29 cellular contexts compared by ENCODE assay signal in the genomic region with DNA sequence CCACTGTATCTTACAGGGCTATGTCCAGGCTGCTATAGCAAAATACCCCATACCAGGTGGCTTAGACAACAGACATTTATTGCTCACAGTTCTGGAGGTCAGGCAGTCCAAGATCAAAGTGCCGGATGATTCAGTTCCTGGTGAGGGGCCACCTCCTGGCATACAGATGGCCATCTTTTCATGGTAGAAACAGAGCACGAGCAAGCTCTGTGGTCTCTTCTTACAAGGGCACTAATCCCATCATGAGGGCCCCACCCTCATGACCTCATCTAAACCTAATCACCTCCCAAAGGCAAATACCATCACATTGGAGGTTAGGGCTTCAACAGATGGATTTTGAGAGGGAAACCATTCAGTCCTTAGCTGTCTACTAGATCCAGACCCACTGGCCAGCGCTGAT.
"Had no signal": no experiment of that assay in that cellular context is flagged by ENCODE, and none has a peak within 500 bp of the region (broad histone marks: within the 10 kb centered on the region; RNA-seq: fewer than 3 reads in every experiment).

No MANE protein-coding gene starts in this region.

- H3K4me3 ChIP-seq: adrenal gland, body of pancreas, esophagus muscularis mucosa, gastrocnemius medialis, heart left ventricle had no signal

- ATAC-seq: activated CD4-positive, alpha-beta T cell treated with anti-CD3 and anti-CD28 coated beads for 36 hours; activated CD8-positive, alpha-beta memory T cell treated with anti-CD3 and anti-CD28 coated beads, Interleukin-2, amount 10 ng/mL, durations not matched to agents 7 days and 5 days; activated CD8-positive, alpha-beta T cell treated with anti-CD3 and anti-CD28 coated beads, Interleukin-2, amount 10 ng/mL, durations not matched to agents 7 days and 5 days; activated naive CD8-positive, alpha-beta T cell treated with anti-CD3 and anti-CD28 coated beads, Interleukin-2, amount 50 U/mL, for 24 hours; body of pancreas; gastrocnemius medialis; heart left ventricle had no signal

- DNase-seq: activated CD4-positive, alpha-beta memory T cell treated with anti-CD3 and anti-CD28 coated beads for 36 hours; activated CD4-positive, alpha-beta T cell treated with anti-CD3 and anti-CD28 coated beads for 36 hours; activated CD4-positive, alpha-beta T cell treated with anti-CD3 and anti-CD28 coated beads, Interleukin-2, amount 10 ng/mL, durations not matched to agents 24 days and 14 days; activated CD4-positive, CD25-positive, alpha-beta regulatory T cell; activated CD4-positive, CD25-positive, alpha-beta regulatory T cell treated with anti-CD3 and anti-CD28 coated beads, Interleukin-2, amount 50 U/mL, for 72 hours; activated CD8-positive, alpha-beta memory T cell treated with anti-CD3 and anti-CD28 coated beads, Interleukin-2, amount 10 ng/mL, durations not matched to agents 7 days and 5 days; activated CD8-positive, alpha-beta memory T cell treated with anti-CD3 and anti-CD28 coated beads, Interleukin-2, amount 50 U/mL, for 4 hours; activated CD8-positive, alpha-beta T cell treated with anti-CD3 and anti-CD28 coated beads, Interleukin-2, amount 10 ng/mL, durations not matched to agents 7 days and 5 days; activated effector memory CD4-positive, alpha-beta T cell treated with anti-CD3 and anti-CD28 coated beads, Interleukin-2, amount 50 U/mL, for 16 hours; activated naive CD4-positive, alpha-beta T cell treated with anti-CD3 and anti-CD28 coated beads for 36 hours; activated naive CD8-positive, alpha-beta T cell treated with anti-CD3 and anti-CD28 coated beads for 36 hours; activated naive CD8-positive, alpha-beta T cell treated with anti-CD3 and anti-CD28 coated beads, Interleukin-2, amount 50 U/mL, for 24 hours; activated T-cell treated with anti-CD3 and anti-CD28 coated beads, Interleukin-2, amount 50 U/mL, for 1 hour; activated T-cell treated with anti-CD3 and anti-CD28 coated beads, Interleukin-2, amount 50 U/mL, for 48 hours; adrenal gland; amygdala; aorta; body of pancreas; caudate nucleus; effector memory CD4-positive, alpha-beta T cell; endodermal cell; gastrocnemius medialis; glutamatergic neuron; heart left ventricle; T-helper 2 cell; T1000 had no signal

- H3K36me3 ChIP-seq: adrenal gland, esophagus muscularis mucosa, gastrocnemius medialis, heart left ventricle had no signal

- H3K27me3 ChIP-seq: adrenal gland, body of pancreas, gastrocnemius medialis, heart left ventricle had no signal

- H3K4me1 ChIP-seq: adrenal gland, body of pancreas, esophagus muscularis mucosa, foreskin keratinocyte, gastrocnemius medialis had no signal

- H3K9me3 ChIP-seq: adrenal gland, body of pancreas had no signal

- H3K27ac ChIP-seq: adrenal gland, body of pancreas, esophagus muscularis mucosa, foreskin keratinocyte, gastrocnemius medialis, heart left ventricle had no signal

- FAIRE-seq: colon had no signal
